22 cellular contexts compared by ENCODE assay signal in genomic region chr2:120307482-120307881, GRCh38. TPM values are rescaled to one million over a fixed set of nuclear protein-coding genes. Genes with fewer than 3 reads are reported as not detected.
"Had no signal": no experiment of that assay in that cellular context is flagged by ENCODE, and none has a peak within 500 bp of the region (broad histone marks: within the 10 kb centered on the region; RNA-seq: fewer than 3 reads in every experiment).

No MANE protein-coding gene starts in this region.

- H3K9me3 Mint-ChIP-seq: activated CD4-positive, alpha-beta memory T cell treated with anti-CD3 and anti-CD28 coated beads, Interleukin-2, amount 10 ng/mL, durations not matched to agents 7 days and 5 days; activated naive CD4-positive, alpha-beta T cell treated with anti-CD3 and anti-CD28 coated beads, Interleukin-2, amount 10 ng/mL, durations not matched to agents 7 days and 5 days; activated naive CD8-positive, alpha-beta T cell treated with anti-CD3 and anti-CD28 coated beads, Interleukin-2, amount 50 U/mL, for 24 hours; activated T-helper 2 cell treated with anti-CD3 and anti-CD28 coated beads, Interferon-gamma antibody, Interleukin-2, Interleukin-4, amounts not matched to agents 10 μg/mL and 5 μg/mL and 100 μg/mL, durations not matched to agents 14 hours and 24 hours and 36 hours; brain; central memory CD8-positive, alpha-beta T cell; endodermal cell; nephron; stimulated activated naive CD8-positive, alpha-beta T cell treated with anti-CD3 and anti-CD28 coated beads, Interleukin-15, amount 100 ng/mL, for 72 hours had no signal

- H3K9me3 ChIP-seq: colonic mucosa, psoas muscle, suprapubic skin, transverse colon had no signal

- H3K27me3 Mint-ChIP-seq: activated CD4-positive, alpha-beta memory T cell treated with anti-CD3 and anti-CD28 coated beads, Interleukin-2, amount 10 ng/mL, durations not matched to agents 7 days and 5 days; activated naive CD4-positive, alpha-beta T cell treated with anti-CD3 and anti-CD28 coated beads, Interleukin-2, amount 10 ng/mL, durations not matched to agents 7 days and 5 days; activated naive CD8-positive, alpha-beta T cell treated with anti-CD3 and anti-CD28 coated beads, Interleukin-2, amount 50 U/mL, for 24 hours; central memory CD8-positive, alpha-beta T cell had no signal

- H3K79me2 ChIP-seq: hepatocyte had no signal

- H2AFZ ChIP-seq: hepatocyte had no signal

- H3K36me3 ChIP-seq: colonic mucosa, transverse colon had no signal

- H3K4me1 ChIP-seq: colonic mucosa had no signal

- H3K4me2 ChIP-seq: hepatocyte had no signal

- H3K27ac Mint-ChIP-seq: activated CD4-positive, alpha-beta memory T cell treated with anti-CD3 and anti-CD28 coated beads, Interleukin-2, amount 10 ng/mL, durations not matched to agents 7 days and 5 days; activated naive CD4-positive, alpha-beta T cell treated with anti-CD3 and anti-CD28 coated beads, Interleukin-2, amount 10 ng/mL, durations not matched to agents 7 days and 5 days; activated naive CD8-positive, alpha-beta T cell treated with anti-CD3 and anti-CD28 coated beads, Interleukin-2, amount 50 U/mL, for 24 hours; activated T-helper 2 cell treated with anti-CD3 and anti-CD28 coated beads, Interferon-gamma antibody, Interleukin-2, Interleukin-4, amounts not matched to agents 10 μg/mL and 5 μg/mL and 100 μg/mL, durations not matched to agents 14 hours and 24 hours and 36 hours; endodermal cell; nephron; stimulated activated naive CD8-positive, alpha-beta T cell treated with anti-CD3 and anti-CD28 coated beads, Interleukin-15, amount 100 ng/mL, for 72 hours had no signal

- H3K27ac ChIP-seq: colonic mucosa, epithelial cell of prostate, hepatocyte, psoas muscle, suprapubic skin, transverse colon had no signal

- H3K4me3 Mint-ChIP-seq: activated CD4-positive, alpha-beta memory T cell treated with anti-CD3 and anti-CD28 coated beads, Interleukin-2, amount 10 ng/mL, durations not matched to agents 7 days and 5 days; activated naive CD4-positive, alpha-beta T cell treated with anti-CD3 and anti-CD28 coated beads, Interleukin-2, amount 10 ng/mL, durations not matched to agents 7 days and 5 days; activated naive CD8-positive, alpha-beta T cell treated with anti-CD3 and anti-CD28 coated beads, Interleukin-2, amount 50 U/mL, for 24 hours; brain; central memory CD8-positive, alpha-beta T cell; endodermal cell; nephron; stimulated activated naive CD8-positive, alpha-beta T cell treated with anti-CD3 and anti-CD28 coated beads, Interleukin-15, amount 100 ng/mL, for 72 hours had no signal

- H3K4me3 ChIP-seq: colonic mucosa, hepatocyte, lung, psoas muscle, suprapubic skin, transverse colon had no signal

- H3K27me3 ChIP-seq: colonic mucosa, hepatocyte, suprapubic skin, transverse colon had no signal

- ATAC-seq: activated naive CD8-positive, alpha-beta T cell treated with anti-CD3 and anti-CD28 coated beads, Interleukin-2, amount 50 U/mL, for 24 hours; left cardiac atrium; psoas muscle; stimulated activated naive CD8-positive, alpha-beta T cell treated with anti-CD3 and anti-CD28 coated beads, Interleukin-15, amount 100 ng/mL, for 72 hours had no signal

- H3K4me1 Mint-ChIP-seq: nephron had no signal

- DNase-seq: activated CD4-positive, alpha-beta memory T cell treated with anti-CD3 and anti-CD28 coated beads, Interleukin-2, amount 10 ng/mL, durations not matched to agents 7 days and 5 days; activated naive CD4-positive, alpha-beta T cell treated with anti-CD3 and anti-CD28 coated beads, Interleukin-2, amount 10 ng/mL, durations not matched to agents 7 days and 5 days; activated naive CD8-positive, alpha-beta T cell treated with anti-CD3 and anti-CD28 coated beads, Interleukin-2, amount 50 U/mL, for 24 hours; activated T-cell treated with anti-CD3 and anti-CD28 coated beads, Interleukin-2, amount 50 U/mL, for 1 hour; anterior cingulate cortex; colonic mucosa; endodermal cell; foreskin fibroblast; left cardiac atrium; midbrain; psoas muscle; stimulated activated naive CD8-positive, alpha-beta T cell treated with anti-CD3 and anti-CD28 coated beads, Interleukin-15, amount 100 ng/mL, for 72 hours; T-helper 2 cell; transverse colon had no signal

RNA-seq across cellular contexts. Expression of gene INHBB, which starts 38.5 kb away (rescaled TPM):
- total RNA-seq: activated CD4-positive, alpha-beta memory T cell treated with anti-CD3 and anti-CD28 coated beads, Interleukin-2, amount 10 ng/mL, durations not matched to agents 7 days and 5 days; activated T-helper 2 cell treated with anti-CD3 and anti-CD28 coated beads, Interferon-gamma antibody, Interleukin-2, Interleukin-4, amounts not matched to agents 10 μg/mL and 5 μg/mL and 100 μg/mL, durations not matched to agents 14 hours and 24 hours and 36 hours; endodermal cell had no signal
